Comparison of ENCODE assay signal across 1 cellular context in the genomic region with DNA sequence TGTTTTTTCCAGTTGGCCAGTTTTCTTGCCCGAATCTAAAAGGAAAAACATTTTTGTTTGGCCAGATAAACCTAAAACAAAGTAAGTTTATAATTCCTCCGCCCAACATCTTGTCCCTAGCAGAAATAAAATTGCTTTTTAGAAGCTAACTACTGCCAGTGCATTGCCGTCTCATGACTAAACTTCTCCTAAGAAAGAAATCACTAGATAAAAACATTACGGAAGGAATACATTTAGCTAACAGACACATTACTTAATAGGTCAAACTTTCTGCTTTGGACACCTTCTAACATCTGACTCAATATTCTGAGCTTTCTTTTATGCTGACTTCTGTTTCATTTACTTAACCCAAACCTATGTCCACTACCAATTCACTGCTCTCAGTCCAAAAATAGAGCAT.
TF ChIP-seq lines count a peak whose summit lies in the region.

No MANE protein-coding gene starts in this region.

TF ChIP-seq in GM23338, 12 proteins besides CTCF, POLR2A, EP300 and RAD21 (continued from another document):
- TF ChIP-seq, protein P1, sequence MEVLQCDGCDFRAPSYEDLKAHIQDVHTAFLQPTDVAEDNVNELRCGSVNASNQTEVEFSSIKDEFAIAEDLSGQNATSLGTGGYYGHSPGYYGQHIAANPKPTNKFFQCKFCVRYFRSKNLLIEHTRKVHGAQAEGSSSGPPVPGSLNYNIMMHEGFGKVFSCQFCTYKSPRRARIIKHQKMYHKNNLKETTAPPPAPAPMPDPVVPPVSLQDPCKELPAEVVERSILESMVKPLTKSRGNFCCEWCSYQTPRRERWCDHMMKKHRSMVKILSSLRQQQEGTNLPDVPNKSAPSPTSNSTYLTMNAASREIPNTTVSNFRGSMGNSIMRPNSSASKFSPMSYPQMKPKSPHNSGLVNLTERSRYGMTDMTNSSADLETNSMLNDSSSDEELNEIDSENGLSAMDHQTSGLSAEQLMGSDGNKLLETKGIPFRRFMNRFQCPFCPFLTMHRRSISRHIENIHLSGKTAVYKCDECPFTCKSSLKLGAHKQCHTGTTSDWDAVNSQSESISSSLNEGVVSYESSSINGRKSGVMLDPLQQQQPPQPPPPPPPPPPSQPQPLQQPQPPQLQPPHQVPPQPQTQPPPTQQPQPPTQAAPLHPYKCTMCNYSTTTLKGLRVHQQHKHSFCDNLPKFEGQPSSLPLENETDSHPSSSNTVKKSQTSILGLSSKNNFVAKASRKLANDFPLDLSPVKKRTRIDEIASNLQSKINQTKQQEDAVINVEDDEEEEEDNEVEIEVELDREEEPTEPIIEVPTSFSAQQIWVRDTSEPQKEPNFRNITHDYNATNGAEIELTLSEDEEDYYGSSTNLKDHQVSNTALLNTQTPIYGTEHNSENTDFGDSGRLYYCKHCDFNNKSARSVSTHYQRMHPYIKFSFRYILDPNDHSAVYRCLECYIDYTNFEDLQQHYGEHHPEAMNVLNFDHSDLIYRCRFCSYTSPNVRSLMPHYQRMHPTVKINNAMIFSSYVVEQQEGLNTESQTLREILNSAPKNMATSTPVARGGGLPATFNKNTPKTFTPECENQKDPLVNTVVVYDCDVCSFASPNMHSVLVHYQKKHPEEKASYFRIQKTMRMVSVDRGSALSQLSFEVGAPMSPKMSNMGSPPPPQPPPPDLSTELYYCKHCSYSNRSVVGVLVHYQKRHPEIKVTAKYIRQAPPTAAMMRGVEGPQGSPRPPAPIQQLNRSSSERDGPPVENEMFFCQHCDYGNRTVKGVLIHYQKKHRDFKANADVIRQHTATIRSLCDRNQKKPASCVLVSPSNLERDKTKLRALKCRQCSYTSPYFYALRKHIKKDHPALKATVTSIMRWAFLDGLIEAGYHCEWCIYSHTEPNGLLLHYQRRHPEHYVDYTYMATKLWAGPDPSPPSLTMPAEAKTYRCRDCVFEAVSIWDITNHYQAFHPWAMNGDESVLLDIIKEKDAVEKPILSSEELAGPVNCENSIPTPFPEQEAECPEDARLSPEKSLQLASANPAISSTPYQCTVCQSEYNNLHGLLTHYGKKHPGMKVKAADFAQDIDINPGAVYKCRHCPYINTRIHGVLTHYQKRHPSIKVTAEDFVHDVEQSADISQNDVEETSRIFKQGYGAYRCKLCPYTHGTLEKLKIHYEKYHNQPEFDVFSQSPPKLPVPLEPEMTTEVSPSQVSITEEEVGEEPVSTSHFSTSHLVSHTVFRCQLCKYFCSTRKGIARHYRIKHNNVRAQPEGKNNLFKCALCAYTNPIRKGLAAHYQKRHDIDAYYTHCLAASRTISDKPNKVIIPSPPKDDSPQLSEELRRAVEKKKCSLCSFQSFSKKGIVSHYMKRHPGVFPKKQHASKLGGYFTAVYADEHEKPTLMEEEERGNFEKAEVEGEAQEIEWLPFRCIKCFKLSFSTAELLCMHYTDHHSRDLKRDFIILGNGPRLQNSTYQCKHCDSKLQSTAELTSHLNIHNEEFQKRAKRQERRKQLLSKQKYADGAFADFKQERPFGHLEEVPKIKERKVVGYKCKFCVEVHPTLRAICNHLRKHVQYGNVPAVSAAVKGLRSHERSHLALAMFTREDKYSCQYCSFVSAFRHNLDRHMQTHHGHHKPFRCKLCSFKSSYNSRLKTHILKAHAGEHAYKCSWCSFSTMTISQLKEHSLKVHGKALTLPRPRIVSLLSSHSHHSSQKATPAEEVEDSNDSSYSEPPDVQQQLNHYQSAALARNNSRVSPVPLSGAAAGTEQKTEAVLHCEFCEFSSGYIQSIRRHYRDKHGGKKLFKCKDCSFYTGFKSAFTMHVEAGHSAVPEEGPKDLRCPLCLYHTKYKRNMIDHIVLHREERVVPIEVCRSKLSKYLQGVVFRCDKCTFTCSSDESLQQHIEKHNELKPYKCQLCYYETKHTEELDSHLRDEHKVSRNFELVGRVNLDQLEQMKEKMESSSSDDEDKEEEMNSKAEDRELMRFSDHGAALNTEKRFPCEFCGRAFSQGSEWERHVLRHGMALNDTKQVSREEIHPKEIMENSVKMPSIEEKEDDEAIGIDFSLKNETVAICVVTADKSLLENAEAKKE (CRISPR knock-in tag; IDR thresholded peaks at IDR 0.05), result no peak
